1 cellular context compared by ENCODE assay signal in genomic region chr16:70437582-70438324, GRCh38.
TF ChIP-seq lines count a peak whose summit lies in the region.

No MANE protein-coding gene starts in this region.

TF ChIP-seq in K562, 482 proteins besides CTCF, POLR2A, EP300 and RAD21 (continued from another document and continues in another):
- no peak for TF ChIP-seq E2F5 (CRISPR knock-in tag; IDR thresholded peaks at IDR 0.05)
- TF ChIP-seq NKRF (IDR thresholded peaks at IDR 0.05; ENCODE audit: borderline replicate concordance): peak; percentile 55; the same call in 1 of the 2 replicates
- no peak for TF ChIP-seq ATF2 (CRISPR knock-in tag; IDR thresholded peaks at IDR 0.05)
- peak; percentile 27 for TF ChIP-seq SAP30 (IDR thresholded peaks at IDR 0.05; ENCODE audit: borderline replicate concordance, insufficient read depth, low read depth, low read length, poor library complexity, severe bottlenecking)
- TF ChIP-seq, protein P1, sequence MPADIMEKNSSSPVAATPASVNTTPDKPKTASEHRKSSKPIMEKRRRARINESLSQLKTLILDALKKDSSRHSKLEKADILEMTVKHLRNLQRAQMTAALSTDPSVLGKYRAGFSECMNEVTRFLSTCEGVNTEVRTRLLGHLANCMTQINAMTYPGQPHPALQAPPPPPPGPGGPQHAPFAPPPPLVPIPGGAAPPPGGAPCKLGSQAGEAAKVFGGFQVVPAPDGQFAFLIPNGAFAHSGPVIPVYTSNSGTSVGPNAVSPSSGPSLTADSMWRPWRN (IDR thresholded peaks at IDR 0.05; ENCODE audit: low read depth): no peak
- TF ChIP-seq HDAC1 (IDR thresholded peaks at IDR 0.05): no peak
- no peak for TF ChIP-seq RFX1 (IDR thresholded peaks at IDR 0.05)
- TF ChIP-seq ARID1B (IDR thresholded peaks at IDR 0.05): peak; percentile 11; the same call in 1 of the 2 replicates
- TF ChIP-seq CREB3L1 (IDR thresholded peaks at IDR 0.05; ENCODE audit: borderline replicate concordance, low read depth): no peak
- TF ChIP-seq ZNF12 (CRISPR knock-in tag; IDR thresholded peaks at IDR 0.05): 0 out of 2 replicates have a peak, but pooled peaks have one; percentile 3
- TF ChIP-seq CXXC5 (CRISPR knock-in tag; IDR thresholded peaks at IDR 0.05): no peak
- TF ChIP-seq ZBTB34 (CRISPR knock-in tag; IDR thresholded peaks at IDR 0.05): no peak
- no peak for TF ChIP-seq ELF2 (CRISPR knock-in tag; IDR thresholded peaks at IDR 0.05)
- TF ChIP-seq DLX4 (CRISPR knock-in tag; IDR thresholded peaks at IDR 0.05): no peak
- no peak for TF ChIP-seq ZNF184 (CRISPR knock-in tag; IDR thresholded peaks at IDR 0.05)
- TF ChIP-seq MYC (IDR thresholded peaks at IDR 0.05; ENCODE audit: low read depth, low read length): no peak
- TF ChIP-seq MYC (CRISPR knock-in tag; IDR thresholded peaks at IDR 0.05; ENCODE audit: borderline replicate concordance, low read depth): 0 out of 2 replicates have a peak, but pooled peaks have one; percentile 26
- TF ChIP-seq HDGF (IDR thresholded peaks at IDR 0.05): no peak
- no peak for TF ChIP-seq SRSF9 (IDR thresholded peaks at IDR 0.05; ENCODE audit: borderline replicate concordance, low read depth, low read length)
- TF ChIP-seq, protein P2, sequence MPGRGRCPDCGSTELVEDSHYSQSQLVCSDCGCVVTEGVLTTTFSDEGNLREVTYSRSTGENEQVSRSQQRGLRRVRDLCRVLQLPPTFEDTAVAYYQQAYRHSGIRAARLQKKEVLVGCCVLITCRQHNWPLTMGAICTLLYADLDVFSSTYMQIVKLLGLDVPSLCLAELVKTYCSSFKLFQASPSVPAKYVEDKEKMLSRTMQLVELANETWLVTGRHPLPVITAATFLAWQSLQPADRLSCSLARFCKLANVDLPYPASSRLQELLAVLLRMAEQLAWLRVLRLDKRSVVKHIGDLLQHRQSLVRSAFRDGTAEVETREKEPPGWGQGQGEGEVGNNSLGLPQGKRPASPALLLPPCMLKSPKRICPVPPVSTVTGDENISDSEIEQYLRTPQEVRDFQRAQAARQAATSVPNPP (IDR thresholded peaks at IDR 0.05; ENCODE audit: borderline replicate concordance, insufficient read depth, insufficient read length): no peak
- TF ChIP-seq ZBTB33 (CRISPR knock-in tag; IDR thresholded peaks at IDR 0.05): no peak
- peak; percentile 29 for TF ChIP-seq ZFX (CRISPR knock-in tag; IDR thresholded peaks at IDR 0.05)
- no peak for TF ChIP-seq PHTF2 (CRISPR knock-in tag; IDR thresholded peaks at IDR 0.05)
- TF ChIP-seq ZNF75A (CRISPR knock-in tag; IDR thresholded peaks at IDR 0.05): no peak
- no peak for TF ChIP-seq NR1H2 (CRISPR knock-in tag; IDR thresholded peaks at IDR 0.05)
- TF ChIP-seq, protein P3, sequence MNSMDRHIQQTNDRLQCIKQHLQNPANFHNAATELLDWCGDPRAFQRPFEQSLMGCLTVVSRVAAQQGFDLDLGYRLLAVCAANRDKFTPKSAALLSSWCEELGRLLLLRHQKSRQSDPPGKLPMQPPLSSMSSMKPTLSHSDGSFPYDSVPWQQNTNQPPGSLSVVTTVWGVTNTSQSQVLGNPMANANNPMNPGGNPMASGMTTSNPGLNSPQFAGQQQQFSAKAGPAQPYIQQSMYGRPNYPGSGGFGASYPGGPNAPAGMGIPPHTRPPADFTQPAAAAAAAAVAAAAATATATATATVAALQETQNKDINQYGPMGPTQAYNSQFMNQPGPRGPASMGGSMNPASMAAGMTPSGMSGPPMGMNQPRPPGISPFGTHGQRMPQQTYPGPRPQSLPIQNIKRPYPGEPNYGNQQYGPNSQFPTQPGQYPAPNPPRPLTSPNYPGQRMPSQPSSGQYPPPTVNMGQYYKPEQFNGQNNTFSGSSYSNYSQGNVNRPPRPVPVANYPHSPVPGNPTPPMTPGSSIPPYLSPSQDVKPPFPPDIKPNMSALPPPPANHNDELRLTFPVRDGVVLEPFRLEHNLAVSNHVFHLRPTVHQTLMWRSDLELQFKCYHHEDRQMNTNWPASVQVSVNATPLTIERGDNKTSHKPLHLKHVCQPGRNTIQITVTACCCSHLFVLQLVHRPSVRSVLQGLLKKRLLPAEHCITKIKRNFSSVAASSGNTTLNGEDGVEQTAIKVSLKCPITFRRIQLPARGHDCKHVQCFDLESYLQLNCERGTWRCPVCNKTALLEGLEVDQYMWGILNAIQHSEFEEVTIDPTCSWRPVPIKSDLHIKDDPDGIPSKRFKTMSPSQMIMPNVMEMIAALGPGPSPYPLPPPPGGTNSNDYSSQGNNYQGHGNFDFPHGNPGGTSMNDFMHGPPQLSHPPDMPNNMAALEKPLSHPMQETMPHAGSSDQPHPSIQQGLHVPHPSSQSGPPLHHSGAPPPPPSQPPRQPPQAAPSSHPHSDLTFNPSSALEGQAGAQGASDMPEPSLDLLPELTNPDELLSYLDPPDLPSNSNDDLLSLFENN (IDR thresholded peaks at IDR 0.05; ENCODE audit: low read depth in 2 of 2, low read length in 2 of 2): no peak
- TF ChIP-seq ELF1 (tag; IDR thresholded peaks at IDR 0.05): no peak
- no peak for TF ChIP-seq SP2 (IDR thresholded peaks at IDR 0.05; ENCODE audit: extremely low read depth, low read depth, low read length, poor library complexity, severe bottlenecking)
- TF ChIP-seq ZNF449 (CRISPR knock-in tag; IDR thresholded peaks at IDR 0.05): no peak
- TF ChIP-seq ZNF316 (IDR thresholded peaks at IDR 0.05): no peak
- TF ChIP-seq, protein P4, sequence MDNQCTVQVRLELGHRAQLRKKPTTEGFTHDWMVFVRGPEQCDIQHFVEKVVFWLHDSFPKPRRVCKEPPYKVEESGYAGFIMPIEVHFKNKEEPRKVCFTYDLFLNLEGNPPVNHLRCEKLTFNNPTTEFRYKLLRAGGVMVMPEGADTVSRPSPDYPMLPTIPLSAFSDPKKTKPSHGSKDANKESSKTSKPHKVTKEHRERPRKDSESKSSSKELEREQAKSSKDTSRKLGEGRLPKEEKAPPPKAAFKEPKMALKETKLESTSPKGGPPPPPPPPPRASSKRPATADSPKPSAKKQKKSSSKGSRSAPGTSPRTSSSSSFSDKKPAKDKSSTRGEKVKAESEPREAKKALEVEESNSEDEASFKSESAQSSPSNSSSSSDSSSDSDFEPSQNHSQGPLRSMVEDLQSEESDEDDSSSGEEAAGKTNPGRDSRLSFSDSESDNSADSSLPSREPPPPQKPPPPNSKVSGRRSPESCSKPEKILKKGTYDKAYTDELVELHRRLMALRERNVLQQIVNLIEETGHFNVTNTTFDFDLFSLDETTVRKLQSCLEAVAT (IDR thresholded peaks at IDR 0.05): peak in 1 of 2 experiments; percentile 37; a peak in 1 of 4 replicates
- no peak for TF ChIP-seq LARP7 (IDR thresholded peaks at IDR 0.05)
- TF ChIP-seq FOXP1 (CRISPR knock-in tag; IDR thresholded peaks at IDR 0.05): no peak
- no peak for TF ChIP-seq POLR2G (IDR thresholded peaks at IDR 0.05; ENCODE audit: low read depth, low read length)
- peak; percentile 19 for TF ChIP-seq TAF1 (IDR thresholded peaks at IDR 0.05; ENCODE audit: control insufficient read depth, extremely low read depth, insufficient read depth, low read length, severe bottlenecking)
- TF ChIP-seq, protein P5, sequence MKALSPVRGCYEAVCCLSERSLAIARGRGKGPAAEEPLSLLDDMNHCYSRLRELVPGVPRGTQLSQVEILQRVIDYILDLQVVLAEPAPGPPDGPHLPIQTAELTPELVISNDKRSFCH (CRISPR knock-in tag; IDR thresholded peaks at IDR 0.05): no peak
- TF ChIP-seq, protein P5 (tag; IDR thresholded peaks at IDR 0.05): no peak
- TF ChIP-seq HIVEP1 (CRISPR knock-in tag; IDR thresholded peaks at IDR 0.05): no peak
- no peak for TF ChIP-seq ARID2 (IDR thresholded peaks at IDR 0.05)
- no peak for TF ChIP-seq ZNF431 (CRISPR knock-in tag; IDR thresholded peaks at IDR 0.05)
